Comparison of ENCODE assay signal across 10 cellular contexts in genomic region chr9:93028448-93029006, GRCh38. TPM values are rescaled to one million over a fixed set of nuclear protein-coding genes. Genes with fewer than 3 reads are reported as not detected.
DNase-seq lines count a peak whose midpoint lies in the region; ATAC-seq and TF ChIP-seq lines count a peak whose summit lies in the region.
"Had no signal": no experiment of that assay in that cellular context is flagged by ENCODE, and none has a peak within 500 bp of the region (broad histone marks: within the 10 kb centered on the region; RNA-seq: fewer than 3 reads in every experiment).

No MANE protein-coding gene starts in this region.

- H3K9me3 ChIP-seq in right atrium auricular region, result no peaks in the 10 kb centered on the region

- no peak for DNase-seq in Right ventricle myocardium superior
- no peak for DNase-seq in right atrium auricular region (ENCODE audit: low spot score)
- peak; percentile 56 for DNase-seq in activated CD4-positive, alpha-beta T cell treated with anti-CD3 and anti-CD28 coated beads for 48 hours
- no peak for DNase-seq in left ventricle myocardium superior
- no peak for DNase-seq in HUDEP-2 (lab: John Stamatoyannopoulos, UW; ENCODE audit: unreplicated experiment in 76 of 76)
- no peak for DNase-seq in medulla oblongata (ENCODE audit: extremely low spot score)
- DNase-seq: GOT3, retina had no signal

- intact Hi-C loops in Right ventricle myocardium superior (cut with DNase I), result no loop called here
- intact Hi-C loops in left ventricle myocardium superior (cut with micrococcal nuclease), result no loop called here

- no peak overlapping the region for H3K27ac ChIP-seq in right atrium auricular region

- no peak for TF ChIP-seq CTCF in right atrium auricular region (IDR thresholded peaks at IDR 0.05)

- H3K36me3 ChIP-seq in right atrium auricular region, result no peaks in the 10 kb centered on the region

- no peak overlapping the region for H3K4me3 ChIP-seq in right atrium auricular region

- H3K4me1 ChIP-seq in right atrium auricular region, result no peaks in the 10 kb centered on the region

- ATAC-seq in Right ventricle myocardium superior (ENCODE audit: poor library complexity) (peak; percentile 40), left ventricle myocardium superior (peak; percentile 27), HG03520 (IDR thresholded peaks at IDR 0.05; ENCODE audit: unreplicated experiment) (no peak), HG02970 (IDR thresholded peaks at IDR 0.05; ENCODE audit: low FRiP score, unreplicated experiment) (no peak)

- no peaks in the 10 kb centered on the region for H3K27me3 ChIP-seq in right atrium auricular region

RNA-seq across cellular contexts. Expression of gene SUSD3, which starts 30.0 kb away (rescaled TPM):
- total RNA-seq in Right ventricle myocardium superior (0.56 TPM), right atrium auricular region (10 to 100 TPM in 1 of 2 donors, 1 to 10 TPM in 1; 1.6 to 11.8 TPM), left ventricle myocardium superior (0.87 TPM)

Comparison
In these comparisons a context has a peak if more than half of its experiments do, and no peak if none do; other contexts are left out.
1. ATAC-seq: peak in Right ventricle myocardium superior (single experiment) and left ventricle myocardium superior (single experiment); none in HG03520 (single experiment) and HG02970 (single experiment).